24 cellular contexts compared by ENCODE assay signal in genomic region chr5:6584727-6585126, GRCh38.
"Had no signal": no experiment of that assay in that cellular context is flagged by ENCODE, and none has a peak within 500 bp of the region (broad histone marks: within the 10 kb centered on the region; RNA-seq: fewer than 3 reads in every experiment).

No MANE protein-coding gene starts in this region.

- H3K9me3 Mint-ChIP-seq: activated CD4-positive, alpha-beta memory T cell treated with anti-CD3 and anti-CD28 coated beads, Interleukin-2, amount 10 ng/mL, durations not matched to agents 7 days and 5 days; activated CD4-positive, alpha-beta T cell treated with anti-CD3 and anti-CD28 coated beads, Interleukin-2, amount 10 ng/mL, durations not matched to agents 7 days and 5 days; activated naive CD4-positive, alpha-beta T cell treated with anti-CD3 and anti-CD28 coated beads, Interleukin-2, amount 50 U/mL, for 24 hours; activated naive CD8-positive, alpha-beta T cell treated with anti-CD3 and anti-CD28 coated beads, Interleukin-2, amount 50 U/mL, for 24 hours; activated T-helper 2 cell treated with anti-CD3 and anti-CD28 coated beads, Interferon-gamma antibody, Interleukin-2, Interleukin-4, amounts not matched to agents 10 μg/mL and 5 μg/mL and 100 μg/mL, durations not matched to agents 14 hours and 24 hours and 36 hours; endodermal cell; naive thymus-derived CD4-positive, alpha-beta T cell; stimulated activated memory B cell treated with anti-CD40 and anti-IgM and Interleukin-4, amounts not matched to agents 10 μg/mL and 1 μg/mL and 100 μg/mL, for 72 hours; stimulated activated naive CD8-positive, alpha-beta T cell treated with anti-CD3 and anti-CD28 coated beads, Interleukin-15, amount 100 ng/mL, for 72 hours had no signal

- H3K27ac ChIP-seq: esophagus muscularis mucosa, heart right ventricle, sigmoid colon, upper lobe of left lung had no signal

- ATAC-seq: activated naive CD8-positive, alpha-beta T cell treated with anti-CD3 and anti-CD28 coated beads, Interleukin-2, amount 50 U/mL, for 24 hours; heart right ventricle; naive thymus-derived CD4-positive, alpha-beta T cell; stimulated activated memory B cell treated with anti-CD40 and anti-IgM and Interleukin-4, amounts not matched to agents 10 μg/mL and 1 μg/mL and 100 μg/mL, for 72 hours; stimulated activated naive CD8-positive, alpha-beta T cell treated with anti-CD3 and anti-CD28 coated beads, Interleukin-15, amount 100 ng/mL, for 72 hours had no signal

- H3K9me3 ChIP-seq: esophagus muscularis mucosa, sigmoid colon, upper lobe of left lung had no signal

- H3K4me1 Mint-ChIP-seq: activated CD4-positive, alpha-beta T cell treated with anti-CD3 and anti-CD28 coated beads, Interleukin-2, amount 10 ng/mL, durations not matched to agents 7 days and 5 days; activated naive CD8-positive, alpha-beta T cell treated with anti-CD3 and anti-CD28 coated beads, Interleukin-2, amount 50 U/mL, for 24 hours; endodermal cell had no signal

- H3K36me3 Mint-ChIP-seq: activated naive CD4-positive, alpha-beta T cell treated with anti-CD3 and anti-CD28 coated beads, Interleukin-2, amount 50 U/mL, for 24 hours; naive thymus-derived CD4-positive, alpha-beta T cell; stimulated activated memory B cell treated with anti-CD40 and anti-IgM and Interleukin-4, amounts not matched to agents 10 μg/mL and 1 μg/mL and 100 μg/mL, for 72 hours had no signal

- FAIRE-seq: small intestine had no signal

- H3K27ac Mint-ChIP-seq: activated CD4-positive, alpha-beta memory T cell treated with anti-CD3 and anti-CD28 coated beads, Interleukin-2, amount 10 ng/mL, durations not matched to agents 7 days and 5 days; activated CD4-positive, alpha-beta T cell treated with anti-CD3 and anti-CD28 coated beads, Interleukin-2, amount 10 ng/mL, durations not matched to agents 7 days and 5 days; activated naive CD8-positive, alpha-beta T cell treated with anti-CD3 and anti-CD28 coated beads, Interleukin-2, amount 50 U/mL, for 24 hours; activated T-helper 2 cell treated with anti-CD3 and anti-CD28 coated beads, Interferon-gamma antibody, Interleukin-2, Interleukin-4, amounts not matched to agents 10 μg/mL and 5 μg/mL and 100 μg/mL, durations not matched to agents 14 hours and 24 hours and 36 hours; endodermal cell; stimulated activated memory B cell treated with anti-CD40 and anti-IgM and Interleukin-4, amounts not matched to agents 10 μg/mL and 1 μg/mL and 100 μg/mL, for 72 hours; stimulated activated naive CD8-positive, alpha-beta T cell treated with anti-CD3 and anti-CD28 coated beads, Interleukin-15, amount 100 ng/mL, for 72 hours had no signal

- H3K36me3 ChIP-seq: esophagus muscularis mucosa, heart right ventricle, sigmoid colon, upper lobe of left lung had no signal

- H3K4me3 ChIP-seq: esophagus muscularis mucosa, heart right ventricle, sigmoid colon, upper lobe of left lung had no signal

- DNase-seq: activated CD4-positive, alpha-beta memory T cell treated with anti-CD3 and anti-CD28 coated beads, Interleukin-2, amount 10 ng/mL, durations not matched to agents 7 days and 5 days; activated CD4-positive, alpha-beta T cell treated with anti-CD3 and anti-CD28 coated beads for 1 hour; activated CD4-positive, alpha-beta T cell treated with anti-CD3 and anti-CD28 coated beads, Interleukin-2, amount 10 ng/mL, durations not matched to agents 7 days and 5 days; activated naive CD8-positive, alpha-beta T cell treated with anti-CD3 and anti-CD28 coated beads, Interleukin-2, amount 50 U/mL, for 24 hours; amygdala; caudate nucleus; endodermal cell; foreskin melanocyte; heart right ventricle; kidney glomerular epithelial cell; midbrain; naive thymus-derived CD4-positive, alpha-beta T cell; occipital lobe; sigmoid colon; small intestine; stimulated activated CD4-positive, alpha-beta T cell treated with anti-CD3 and anti-CD28 coated beads, Interleukin-4, amount 100 ng/mL, for 24 hours; stimulated activated naive CD8-positive, alpha-beta T cell treated with anti-CD3 and anti-CD28 coated beads, Interleukin-15, amount 100 ng/mL, for 72 hours; substantia nigra; T-helper 2 cell; upper lobe of left lung had no signal

- H3K4me3 Mint-ChIP-seq: activated CD4-positive, alpha-beta memory T cell treated with anti-CD3 and anti-CD28 coated beads, Interleukin-2, amount 10 ng/mL, durations not matched to agents 7 days and 5 days; activated CD4-positive, alpha-beta T cell treated with anti-CD3 and anti-CD28 coated beads, Interleukin-2, amount 10 ng/mL, durations not matched to agents 7 days and 5 days; activated naive CD4-positive, alpha-beta T cell treated with anti-CD3 and anti-CD28 coated beads, Interleukin-2, amount 50 U/mL, for 24 hours; activated naive CD8-positive, alpha-beta T cell treated with anti-CD3 and anti-CD28 coated beads, Interleukin-2, amount 50 U/mL, for 24 hours; stimulated activated memory B cell treated with anti-CD40 and anti-IgM and Interleukin-4, amounts not matched to agents 10 μg/mL and 1 μg/mL and 100 μg/mL, for 72 hours; stimulated activated naive CD8-positive, alpha-beta T cell treated with anti-CD3 and anti-CD28 coated beads, Interleukin-15, amount 100 ng/mL, for 72 hours had no signal
